ENCODE assay signal across 22 cellular contexts in the genomic region with DNA sequence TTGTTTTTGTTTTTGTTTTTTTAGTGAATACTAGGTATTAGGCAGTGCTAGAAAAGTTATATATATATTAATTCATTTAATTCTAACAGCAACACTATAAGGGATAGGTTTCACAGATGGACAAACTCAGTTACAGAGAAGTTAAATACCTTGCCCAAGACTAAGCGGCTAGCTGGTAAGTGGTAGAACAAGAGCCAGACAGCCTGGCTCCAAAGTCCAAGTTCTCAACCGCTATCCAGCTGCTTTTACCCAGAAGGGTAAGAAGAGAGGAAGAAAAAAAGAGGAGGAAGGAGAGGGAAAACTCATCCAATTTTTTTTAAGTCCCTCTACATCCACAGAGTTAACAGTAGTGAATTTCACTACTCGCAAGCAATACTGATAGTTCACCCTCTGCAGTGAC.
"Had no signal": no experiment of that assay in that cellular context is flagged by ENCODE, and none has a peak within 500 bp of the region (broad histone marks: within the 10 kb centered on the region; RNA-seq: fewer than 3 reads in every experiment).

No MANE protein-coding gene starts in this region.

- H3K27ac ChIP-seq: dorsolateral prefrontal cortex, left ventricle myocardium inferior, lower lobe of right lung, prostate gland, right atrium auricular region, sigmoid colon, spleen, testis, tibial artery, upper lobe of left lung had no signal

- FAIRE-seq: frontal cortex, keratinocyte, urothelium cell line had no signal

- ATAC-seq: lower lobe of right lung; natural killer cell treated with Interleukin-12 subunit alpha and Interleukin-12 subunit beta and Interleukin-15 and Interleukin-18, amount 100 ng/mL, for 72 hours; stimulated activated memory B cell treated with anti-CD40 and anti-IgM and Interleukin-4, amounts not matched to agents 10 μg/mL and 1 μg/mL and 100 μg/mL, for 72 hours; stimulated activated naive CD8-positive, alpha-beta T cell treated with anti-CD3 and anti-CD28 coated beads, Interleukin-15, Interleukin-2, amounts not matched to agents 100 U/mL and 50 U/mL, for 24 hours had no signal

- H3K36me3 ChIP-seq: left ventricle myocardium inferior, lower lobe of right lung, prostate gland, right atrium auricular region, sigmoid colon, spleen, tibial artery, upper lobe of left lung had no signal

- H3K4me3 ChIP-seq: dorsolateral prefrontal cortex, left ventricle myocardium inferior, lower lobe of right lung, prostate gland, right atrium auricular region, sigmoid colon, spleen, testis, tibial artery, upper lobe of left lung had no signal

- DNase-seq: cerebellar nuclear complex; dorsolateral prefrontal cortex; effector CD4-positive, alpha-beta T cell; left ventricle myocardium inferior; lower lobe of right lung; naive B cell; nucleus accumbens; sigmoid colon; spleen; stimulated activated CD4-positive, alpha-beta T cell treated with anti-CD3 and anti-CD28 coated beads, Interleukin-4, amount 100 ng/mL, for 4 hours; stimulated activated naive CD8-positive, alpha-beta T cell treated with anti-CD3 and anti-CD28 coated beads, Interleukin-15, Interleukin-2, amounts not matched to agents 100 U/mL and 50 U/mL, for 24 hours; substantia nigra; testis; tibial artery; upper lobe of left lung had no signal

- H3K4me1 ChIP-seq: left ventricle myocardium inferior, lower lobe of right lung, prostate gland, right atrium auricular region, sigmoid colon, spleen, testis, tibial artery, upper lobe of left lung had no signal

- H3K27me3 ChIP-seq: dorsolateral prefrontal cortex, right atrium auricular region, sigmoid colon, spleen, testis, tibial artery, upper lobe of left lung had no signal

- H3K9me3 ChIP-seq: left ventricle myocardium inferior, lower lobe of right lung, prostate gland, right atrium auricular region, sigmoid colon, spleen, testis, tibial artery, upper lobe of left lung had no signal
